ENCODE assay signal across 1 cellular context in the genomic region with DNA sequence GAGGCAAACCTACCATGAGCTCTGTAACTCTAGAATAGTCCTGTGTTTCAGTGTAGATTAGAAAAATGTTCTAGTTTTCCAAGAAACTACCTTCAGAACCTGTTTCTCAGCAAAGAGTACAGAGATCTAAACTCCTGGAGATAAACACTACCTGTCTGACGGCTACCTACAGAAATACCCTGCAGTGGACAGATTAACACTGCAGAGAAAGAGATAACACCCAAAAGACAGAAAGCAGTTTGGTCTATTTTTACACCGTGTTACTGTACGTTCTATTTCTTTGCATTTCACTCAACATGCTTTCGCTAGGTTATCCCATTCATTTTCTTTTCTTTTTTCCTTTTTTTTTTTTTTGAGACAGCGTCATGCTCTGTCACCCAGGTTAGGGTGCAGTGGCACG.
A peak's percentile ranks its signal among the peaks of the same experiment; 100 is the strongest.
TF ChIP-seq lines count a peak whose summit lies in the region.

No MANE protein-coding gene starts in this region.

TF ChIP-seq in K562, 482 proteins besides CTCF, POLR2A, EP300 and RAD21 (continued from another document and continues in another):
- TF ChIP-seq MYC (IDR thresholded peaks at IDR 0.05; ENCODE audit: low read depth, low read length) = no peak; the same call in 1 of the 2 replicates
- TF ChIP-seq MYC (CRISPR knock-in tag; IDR thresholded peaks at IDR 0.05; ENCODE audit: borderline replicate concordance, low read depth) = no peak
- no peak for TF ChIP-seq HDGF (IDR thresholded peaks at IDR 0.05)
- TF ChIP-seq ZNF589 (CRISPR knock-in tag; IDR thresholded peaks at IDR 0.05; ENCODE audit: low read depth) = no peak
- no peak for TF ChIP-seq ADNP (tag; IDR thresholded peaks at IDR 0.05)
- TF ChIP-seq TEAD4 (IDR thresholded peaks at IDR 0.05; ENCODE audit: low read length) = peak; percentile 91
- TF ChIP-seq TEAD4 (CRISPR knock-in tag; IDR thresholded peaks at IDR 0.05; ENCODE audit: borderline replicate concordance) = no peak
- no peak for TF ChIP-seq ELF2 (CRISPR knock-in tag; IDR thresholded peaks at IDR 0.05)
- TF ChIP-seq ETV6 (IDR thresholded peaks at IDR 0.05; ENCODE audit: borderline replicate concordance in 1 of 2, low read depth in 2 of 2, low read length in 1 of 2) = no peak
- no peak for TF ChIP-seq ETV6 (CRISPR knock-in tag; IDR thresholded peaks at IDR 0.05; ENCODE audit: borderline replicate concordance)
- peak; percentile 94 for TF ChIP-seq DPF2 (IDR thresholded peaks at IDR 0.05)
- TF ChIP-seq DMBX1 (CRISPR knock-in tag; IDR thresholded peaks at IDR 0.05; ENCODE audit: borderline replicate concordance) = no peak
- no peak for TF ChIP-seq GABPB1 (CRISPR knock-in tag; IDR thresholded peaks at IDR 0.05)
- no peak for TF ChIP-seq ARID2 (IDR thresholded peaks at IDR 0.05)
- TF ChIP-seq ZKSCAN8 (CRISPR knock-in tag; IDR thresholded peaks at IDR 0.05) = no peak
- TF ChIP-seq, protein P1, sequence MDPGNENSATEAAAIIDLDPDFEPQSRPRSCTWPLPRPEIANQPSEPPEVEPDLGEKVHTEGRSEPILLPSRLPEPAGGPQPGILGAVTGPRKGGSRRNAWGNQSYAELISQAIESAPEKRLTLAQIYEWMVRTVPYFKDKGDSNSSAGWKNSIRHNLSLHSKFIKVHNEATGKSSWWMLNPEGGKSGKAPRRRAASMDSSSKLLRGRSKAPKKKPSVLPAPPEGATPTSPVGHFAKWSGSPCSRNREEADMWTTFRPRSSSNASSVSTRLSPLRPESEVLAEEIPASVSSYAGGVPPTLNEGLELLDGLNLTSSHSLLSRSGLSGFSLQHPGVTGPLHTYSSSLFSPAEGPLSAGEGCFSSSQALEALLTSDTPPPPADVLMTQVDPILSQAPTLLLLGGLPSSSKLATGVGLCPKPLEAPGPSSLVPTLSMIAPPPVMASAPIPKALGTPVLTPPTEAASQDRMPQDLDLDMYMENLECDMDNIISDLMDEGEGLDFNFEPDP (CRISPR knock-in tag; IDR thresholded peaks at IDR 0.05) = no peak
- TF ChIP-seq MIER1 (IDR thresholded peaks at IDR 0.05; ENCODE audit: low read depth) = no peak
- no peak for TF ChIP-seq NCOA6 (IDR thresholded peaks at IDR 0.05)
- TF ChIP-seq RAD51 (IDR thresholded peaks at IDR 0.05; ENCODE audit: borderline replicate concordance, low read depth) = 0 out of 2 replicates have a peak, but pooled peaks have one; percentile 16
- no peak for TF ChIP-seq SAFB2 (IDR thresholded peaks at IDR 0.05; ENCODE audit: borderline replicate concordance, low read depth, low read length, severe bottlenecking)
- no peak for TF ChIP-seq FOXJ3 (CRISPR knock-in tag; IDR thresholded peaks at IDR 0.05)
- no peak for TF ChIP-seq FOXJ2 (tag; IDR thresholded peaks at IDR 0.05)
- TF ChIP-seq, protein P2, sequence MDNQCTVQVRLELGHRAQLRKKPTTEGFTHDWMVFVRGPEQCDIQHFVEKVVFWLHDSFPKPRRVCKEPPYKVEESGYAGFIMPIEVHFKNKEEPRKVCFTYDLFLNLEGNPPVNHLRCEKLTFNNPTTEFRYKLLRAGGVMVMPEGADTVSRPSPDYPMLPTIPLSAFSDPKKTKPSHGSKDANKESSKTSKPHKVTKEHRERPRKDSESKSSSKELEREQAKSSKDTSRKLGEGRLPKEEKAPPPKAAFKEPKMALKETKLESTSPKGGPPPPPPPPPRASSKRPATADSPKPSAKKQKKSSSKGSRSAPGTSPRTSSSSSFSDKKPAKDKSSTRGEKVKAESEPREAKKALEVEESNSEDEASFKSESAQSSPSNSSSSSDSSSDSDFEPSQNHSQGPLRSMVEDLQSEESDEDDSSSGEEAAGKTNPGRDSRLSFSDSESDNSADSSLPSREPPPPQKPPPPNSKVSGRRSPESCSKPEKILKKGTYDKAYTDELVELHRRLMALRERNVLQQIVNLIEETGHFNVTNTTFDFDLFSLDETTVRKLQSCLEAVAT (IDR thresholded peaks at IDR 0.05) = peak in 1 of 2 experiments; percentile 43; a peak in 1 of 4 replicates
- TF ChIP-seq POLR2H (tag; IDR thresholded peaks at IDR 0.05; ENCODE audit: low read depth) = no peak
- no peak for TF ChIP-seq CBX1 (IDR thresholded peaks at IDR 0.05; ENCODE audit: low read depth)
- no peak for TF ChIP-seq MCM7 (IDR thresholded peaks at IDR 0.05)
- no peak for TF ChIP-seq KLF10 (CRISPR knock-in tag; IDR thresholded peaks at IDR 0.05)
- TF ChIP-seq ZNF354B (CRISPR knock-in tag; IDR thresholded peaks at IDR 0.05) = no peak
- TF ChIP-seq ZNF77 (CRISPR knock-in tag; IDR thresholded peaks at IDR 0.05) = no peak
- no peak for TF ChIP-seq ZNF717 (CRISPR knock-in tag; IDR thresholded peaks at IDR 0.05)
- TF ChIP-seq, protein P3, sequence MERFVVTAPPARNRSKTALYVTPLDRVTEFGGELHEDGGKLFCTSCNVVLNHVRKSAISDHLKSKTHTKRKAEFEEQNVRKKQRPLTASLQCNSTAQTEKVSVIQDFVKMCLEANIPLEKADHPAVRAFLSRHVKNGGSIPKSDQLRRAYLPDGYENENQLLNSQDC (CRISPR knock-in tag; IDR thresholded peaks at IDR 0.05) = no peak
- no peak for TF ChIP-seq RB1 (IDR thresholded peaks at IDR 0.05; ENCODE audit: low read depth)
- no peak for TF ChIP-seq MBD2 (IDR thresholded peaks at IDR 0.05; ENCODE audit: borderline replicate concordance, low read depth)
- TF ChIP-seq DNMT1 (IDR thresholded peaks at IDR 0.05) = no peak
- TF ChIP-seq ARID1B (IDR thresholded peaks at IDR 0.05) = peak; percentile 95
- TF ChIP-seq ZNF766 (CRISPR knock-in tag; conservative IDR thresholded peaks at IDR 0.05) = no peak
- TF ChIP-seq MXI1 (IDR thresholded peaks at IDR 0.05; ENCODE audit: low read depth, low read length) = 0 out of 2 replicates have a peak, but pooled peaks have one; percentile 50
- TF ChIP-seq HDAC2 (IDR thresholded peaks at IDR 0.05) = peak; percentile 54; the same call in 1 of the 2 replicates
- TF ChIP-seq XRCC3 (IDR thresholded peaks at IDR 0.05) = no peak
- no peak for TF ChIP-seq NONO (IDR thresholded peaks at IDR 0.05; ENCODE audit: low read depth in 2 of 2, low read length in 1 of 2)
- TF ChIP-seq, protein P4, sequence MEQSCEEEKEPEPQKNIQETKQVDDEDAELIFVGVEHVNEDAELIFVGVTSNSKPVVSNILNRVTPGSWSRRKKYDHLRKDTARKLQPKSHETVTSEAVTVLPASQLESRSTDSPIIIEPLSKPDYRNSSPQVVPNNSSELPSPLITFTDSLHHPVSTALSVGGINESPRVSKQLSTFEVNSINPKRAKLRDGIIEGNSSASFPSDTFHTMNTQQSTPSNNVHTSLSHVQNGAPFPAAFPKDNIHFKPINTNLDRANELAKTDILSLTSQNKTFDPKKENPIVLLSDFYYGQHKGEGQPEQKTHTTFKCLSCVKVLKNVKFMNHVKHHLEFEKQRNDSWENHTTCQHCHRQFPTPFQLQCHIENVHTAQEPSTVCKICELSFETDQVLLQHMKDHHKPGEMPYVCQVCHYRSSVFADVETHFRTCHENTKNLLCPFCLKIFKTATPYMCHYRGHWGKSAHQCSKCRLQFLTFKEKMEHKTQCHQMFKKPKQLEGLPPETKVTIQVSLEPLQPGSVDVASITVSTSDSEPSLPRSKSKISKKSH (CRISPR knock-in tag; IDR thresholded peaks at IDR 0.05) = no peak
- no peak for TF ChIP-seq SRSF1 (IDR thresholded peaks at IDR 0.05; ENCODE audit: low read depth, low read length)
- peak; percentile 60 to 80; a peak in 2 of 4 replicates for TF ChIP-seq HDAC1 (IDR thresholded peaks at IDR 0.05)
- TF ChIP-seq PCBP2 (IDR thresholded peaks at IDR 0.05; ENCODE audit: low read depth, low read length, poor library complexity, severe bottlenecking) = no peak
- TF ChIP-seq PHB2 (IDR thresholded peaks at IDR 0.05; ENCODE audit: low read depth) = peak; percentile 72
- TF ChIP-seq, protein P5, sequence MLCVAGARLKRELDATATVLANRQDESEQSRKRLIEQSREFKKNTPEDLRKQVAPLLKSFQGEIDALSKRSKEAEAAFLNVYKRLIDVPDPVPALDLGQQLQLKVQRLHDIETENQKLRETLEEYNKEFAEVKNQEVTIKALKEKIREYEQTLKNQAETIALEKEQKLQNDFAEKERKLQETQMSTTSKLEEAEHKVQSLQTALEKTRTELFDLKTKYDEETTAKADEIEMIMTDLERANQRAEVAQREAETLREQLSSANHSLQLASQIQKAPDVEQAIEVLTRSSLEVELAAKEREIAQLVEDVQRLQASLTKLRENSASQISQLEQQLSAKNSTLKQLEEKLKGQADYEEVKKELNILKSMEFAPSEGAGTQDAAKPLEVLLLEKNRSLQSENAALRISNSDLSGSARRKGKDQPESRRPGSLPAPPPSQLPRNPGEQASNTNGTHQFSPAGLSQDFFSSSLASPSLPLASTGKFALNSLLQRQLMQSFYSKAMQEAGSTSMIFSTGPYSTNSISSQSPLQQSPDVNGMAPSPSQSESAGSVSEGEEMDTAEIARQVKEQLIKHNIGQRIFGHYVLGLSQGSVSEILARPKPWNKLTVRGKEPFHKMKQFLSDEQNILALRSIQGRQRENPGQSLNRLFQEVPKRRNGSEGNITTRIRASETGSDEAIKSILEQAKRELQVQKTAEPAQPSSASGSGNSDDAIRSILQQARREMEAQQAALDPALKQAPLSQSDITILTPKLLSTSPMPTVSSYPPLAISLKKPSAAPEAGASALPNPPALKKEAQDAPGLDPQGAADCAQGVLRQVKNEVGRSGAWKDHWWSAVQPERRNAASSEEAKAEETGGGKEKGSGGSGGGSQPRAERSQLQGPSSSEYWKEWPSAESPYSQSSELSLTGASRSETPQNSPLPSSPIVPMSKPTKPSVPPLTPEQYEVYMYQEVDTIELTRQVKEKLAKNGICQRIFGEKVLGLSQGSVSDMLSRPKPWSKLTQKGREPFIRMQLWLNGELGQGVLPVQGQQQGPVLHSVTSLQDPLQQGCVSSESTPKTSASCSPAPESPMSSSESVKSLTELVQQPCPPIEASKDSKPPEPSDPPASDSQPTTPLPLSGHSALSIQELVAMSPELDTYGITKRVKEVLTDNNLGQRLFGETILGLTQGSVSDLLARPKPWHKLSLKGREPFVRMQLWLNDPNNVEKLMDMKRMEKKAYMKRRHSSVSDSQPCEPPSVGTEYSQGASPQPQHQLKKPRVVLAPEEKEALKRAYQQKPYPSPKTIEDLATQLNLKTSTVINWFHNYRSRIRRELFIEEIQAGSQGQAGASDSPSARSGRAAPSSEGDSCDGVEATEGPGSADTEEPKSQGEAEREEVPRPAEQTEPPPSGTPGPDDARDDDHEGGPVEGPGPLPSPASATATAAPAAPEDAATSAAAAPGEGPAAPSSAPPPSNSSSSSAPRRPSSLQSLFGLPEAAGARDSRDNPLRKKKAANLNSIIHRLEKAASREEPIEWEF (CRISPR knock-in tag; IDR thresholded peaks at IDR 0.05) = no peak
- TF ChIP-seq ZFP1 (CRISPR knock-in tag; IDR thresholded peaks at IDR 0.05) = no peak
- TF ChIP-seq GATAD2A (IDR thresholded peaks at IDR 0.05) = no peak
- no peak for TF ChIP-seq ZNF778 (CRISPR knock-in tag; IDR thresholded peaks at IDR 0.05)
- no peak for TF ChIP-seq RUNX1 (IDR thresholded peaks at IDR 0.05; ENCODE audit: low read depth)
- no peak for TF ChIP-seq CSDE1 (IDR thresholded peaks at IDR 0.05)
- TF ChIP-seq FOXK1 (CRISPR knock-in tag; IDR thresholded peaks at IDR 0.05; ENCODE audit: borderline replicate concordance) = no peak
- TF ChIP-seq PPARD (CRISPR knock-in tag; IDR thresholded peaks at IDR 0.05) = no peak
- no peak for TF ChIP-seq SP1 (CRISPR knock-in tag; IDR thresholded peaks at IDR 0.05)
- 0 out of 2 replicates have a peak, but pooled peaks have one; percentile 33 for TF ChIP-seq PHF21A (IDR thresholded peaks at IDR 0.05; ENCODE audit: borderline replicate concordance, low read depth)
- no peak for TF ChIP-seq CHD1 (IDR thresholded peaks at IDR 0.05; ENCODE audit: low read length)
- no peak for TF ChIP-seq ZNF3 (CRISPR knock-in tag; IDR thresholded peaks at IDR 0.05)
- no peak for TF ChIP-seq POLR3G (IDR thresholded peaks at IDR 0.05; ENCODE audit: extremely low read depth, insufficient read length, insufficient replicate concordance)
- no peak for TF ChIP-seq SAFB (IDR thresholded peaks at IDR 0.05; ENCODE audit: borderline replicate concordance, low read depth, low read length)
- TF ChIP-seq, protein P6, sequence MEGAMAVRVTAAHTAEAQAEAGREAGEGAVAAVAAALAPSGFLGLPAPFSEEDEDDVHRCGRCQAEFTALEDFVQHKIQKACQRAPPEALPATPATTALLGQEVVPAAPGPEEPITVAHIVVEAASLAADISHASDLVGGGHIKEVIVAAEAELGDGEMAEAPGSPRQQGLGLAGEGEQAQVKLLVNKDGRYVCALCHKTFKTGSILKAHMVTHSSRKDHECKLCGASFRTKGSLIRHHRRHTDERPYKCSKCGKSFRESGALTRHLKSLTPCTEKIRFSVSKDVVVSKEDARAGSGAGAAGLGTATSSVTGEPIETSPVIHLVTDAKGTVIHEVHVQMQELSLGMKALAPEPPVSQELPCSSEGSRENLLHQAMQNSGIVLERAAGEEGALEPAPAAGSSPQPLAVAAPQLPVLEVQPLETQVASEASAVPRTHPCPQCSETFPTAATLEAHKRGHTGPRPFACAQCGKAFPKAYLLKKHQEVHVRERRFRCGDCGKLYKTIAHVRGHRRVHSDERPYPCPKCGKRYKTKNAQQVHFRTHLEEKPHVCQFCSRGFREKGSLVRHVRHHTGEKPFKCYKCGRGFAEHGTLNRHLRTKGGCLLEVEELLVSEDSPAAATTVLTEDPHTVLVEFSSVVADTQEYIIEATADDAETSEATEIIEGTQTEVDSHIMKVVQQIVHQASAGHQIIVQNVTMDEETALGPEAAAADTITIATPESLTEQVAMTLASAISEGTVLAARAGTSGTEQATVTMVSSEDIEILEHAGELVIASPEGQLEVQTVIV (CRISPR knock-in tag; IDR thresholded peaks at IDR 0.05; ENCODE audit: borderline replicate concordance) = no peak
- TF ChIP-seq SMAD3 (CRISPR knock-in tag; conservative IDR thresholded peaks at IDR 0.05) = no peak
- no peak for TF ChIP-seq EWSR1 (IDR thresholded peaks at IDR 0.05; ENCODE audit: borderline replicate concordance, low read depth, partially characterized antibody)
- TF ChIP-seq SOX6 (IDR thresholded peaks at IDR 0.05) = peak; percentile 90
- TF ChIP-seq XRCC5 (IDR thresholded peaks at IDR 0.05; ENCODE audit: low read depth, low read length) = no peak
- TF ChIP-seq GTF2A2 (tag; IDR thresholded peaks at IDR 0.05) = no peak
- TF ChIP-seq STAT5A (IDR thresholded peaks at IDR 0.05; ENCODE audit: borderline replicate concordance, low read length) = peak; percentile 95
- no peak for TF ChIP-seq KHSRP (IDR thresholded peaks at IDR 0.05)
- TF ChIP-seq, protein P7, sequence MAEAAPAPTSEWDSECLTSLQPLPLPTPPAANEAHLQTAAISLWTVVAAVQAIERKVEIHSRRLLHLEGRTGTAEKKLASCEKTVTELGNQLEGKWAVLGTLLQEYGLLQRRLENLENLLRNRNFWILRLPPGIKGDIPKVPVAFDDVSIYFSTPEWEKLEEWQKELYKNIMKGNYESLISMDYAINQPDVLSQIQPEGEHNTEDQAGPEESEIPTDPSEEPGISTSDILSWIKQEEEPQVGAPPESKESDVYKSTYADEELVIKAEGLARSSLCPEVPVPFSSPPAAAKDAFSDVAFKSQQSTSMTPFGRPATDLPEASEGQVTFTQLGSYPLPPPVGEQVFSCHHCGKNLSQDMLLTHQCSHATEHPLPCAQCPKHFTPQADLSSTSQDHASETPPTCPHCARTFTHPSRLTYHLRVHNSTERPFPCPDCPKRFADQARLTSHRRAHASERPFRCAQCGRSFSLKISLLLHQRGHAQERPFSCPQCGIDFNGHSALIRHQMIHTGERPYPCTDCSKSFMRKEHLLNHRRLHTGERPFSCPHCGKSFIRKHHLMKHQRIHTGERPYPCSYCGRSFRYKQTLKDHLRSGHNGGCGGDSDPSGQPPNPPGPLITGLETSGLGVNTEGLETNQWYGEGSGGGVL (CRISPR knock-in tag; IDR thresholded peaks at IDR 0.05) = no peak
